1 cellular context compared by ENCODE assay signal in genomic region chr5:180334176-180334575, GRCh38.
TF ChIP-seq lines count a peak whose summit lies in the region.

No MANE protein-coding gene starts in this region.

TF ChIP-seq in HCT116, 20 proteins besides CTCF, POLR2A, EP300 and RAD21:
- no peak for TF ChIP-seq SRF (IDR thresholded peaks at IDR 0.05; ENCODE audit: low read depth)
- TF ChIP-seq EGR1 (IDR thresholded peaks at IDR 0.05; ENCODE audit: low read depth), result no peak
- no peak for TF ChIP-seq SP1 (IDR thresholded peaks at IDR 0.05; ENCODE audit: low read depth)
- no peak for TF ChIP-seq REST (IDR thresholded peaks at IDR 0.05; ENCODE audit: low read depth)
- TF ChIP-seq EZH2phosphoT487 (IDR thresholded peaks at IDR 0.05; ENCODE audit: borderline replicate concordance), result no peak
- TF ChIP-seq ELF1 (IDR thresholded peaks at IDR 0.05; ENCODE audit: borderline replicate concordance, low read depth), result no peak
- no peak for TF ChIP-seq TCF7L2 (IDR thresholded peaks at IDR 0.05; ENCODE audit: borderline replicate concordance, extremely low read depth, insufficient read depth, insufficient read length)
- no peak for TF ChIP-seq CEBPB (IDR thresholded peaks at IDR 0.05; ENCODE audit: low read depth)
